In the genomic region with DNA sequence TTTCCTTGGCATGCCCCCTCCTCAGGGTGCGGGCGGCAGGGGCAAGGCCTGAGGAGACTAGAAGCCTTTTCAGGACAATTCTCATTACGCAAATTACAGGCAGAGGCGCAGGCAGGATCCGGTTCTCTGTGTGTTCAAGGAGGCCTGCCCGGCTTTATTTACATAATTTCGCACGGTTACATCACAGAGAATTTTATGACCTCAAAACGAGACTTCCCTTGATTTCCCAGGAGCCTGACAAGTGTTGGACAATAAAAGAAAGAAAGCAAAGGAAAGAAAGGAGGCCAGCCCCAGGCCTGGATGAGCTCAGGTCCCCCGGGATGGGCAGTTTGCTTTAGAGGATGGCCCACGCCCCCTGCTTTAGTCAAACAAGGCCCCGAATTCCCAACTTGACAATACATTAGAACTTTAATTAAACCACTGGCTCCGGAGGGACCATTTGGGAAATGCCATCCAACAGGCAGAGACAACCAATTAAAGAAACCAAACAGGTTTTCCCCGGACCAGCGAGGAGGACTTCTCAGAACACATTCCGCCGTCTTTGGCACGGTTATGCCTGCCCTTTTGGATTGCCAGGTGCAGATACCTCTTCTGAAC, we compare ENCODE assay signal across 21 cellular contexts. TPM values are rescaled to one million over a fixed set of nuclear protein-coding genes. Genes with fewer than 3 reads are reported as not detected.
A peak's percentile ranks its signal among the peaks of the same experiment; 100 is the strongest.
DNase-seq lines count a peak whose midpoint lies in the region; TF ChIP-seq lines count a peak whose summit lies in the region.
"Had no signal": no experiment of that assay in that cellular context is flagged by ENCODE, and none has a peak within 500 bp of the region (broad histone marks: within the 10 kb centered on the region; RNA-seq: fewer than 3 reads in every experiment).

No MANE protein-coding gene starts in this region.

- DNase-seq in NCI-H1436 (lab: John Stamatoyannopoulos, UW) (peak; percentile 73), NCI-H1436 treated with DMSO at 0.1 percent for 48 hours (lab: John Stamatoyannopoulos, UW) (no peak), H7 (peak; percentile 50), neural progenitor cell (ENCODE audit: low spot score) (peak; percentile 40)
- no peak for DNase-seq in activated CD4-positive, alpha-beta memory T cell treated with anti-CD3 and anti-CD28 coated beads for 36 hours
- no peak for DNase-seq in stimulated activated CD4-positive, alpha-beta T cell treated with anti-CD3 and anti-CD28 coated beads, Interleukin-15, amount 100 ng/mL, for 24 hours
- DNase-seq in stimulated activated CD4-positive, alpha-beta T cell treated with anti-CD3 and anti-CD28 coated beads, Interleukin-2, amount 100 ng/mL, for 24 hours = no peak
- DNase-seq: activated gamma-delta T cell; CD4-positive, alpha-beta memory T cell; GF-D8; IMR-90; NCI-H1105 treated with DMSO at 0.1 percent for 48 hours; NCI-H226; stimulated activated CD4-positive, alpha-beta T cell treated with anti-CD3 and anti-CD28 coated beads, Interleukin-4, amount 100 ng/mL, for 24 hours had no signal

- H3F3A ChIP-seq in neural progenitor cell (ENCODE audit: low read depth) = peaks cover 33% of the 10 kb centered on the region

- intact Hi-C loops in activated CD4-positive, alpha-beta memory T cell treated with anti-CD3 and anti-CD28 coated beads for 36 hours (cut with micrococcal nuclease) = loop anchor here (5.0 to 10.0 kb wide), 2 partner anchors 1550 to 1633 kb away; a partner anchor contains a TSS

- no peak overlapping the region for H3K9ac ChIP-seq in neural progenitor cell

- no peak overlapping the region for H3K4me3 Mint-ChIP-seq in neural progenitor cell
- no peak overlapping the region for H3K4me3 Mint-ChIP-seq in activated CD4-positive, alpha-beta memory T cell treated with anti-CD3 and anti-CD28 coated beads for 36 hours
- H3K4me3 Mint-ChIP-seq: natural killer cell treated with Interleukin-12 subunit alpha and Interleukin-12 subunit beta and Interleukin-15 and Interleukin-18, amount 100 ng/mL, for 72 hours had no signal

- peaks cover 13% of the 10 kb centered on the region for H3K4me1 Mint-ChIP-seq in neural progenitor cell
- H3K4me1 Mint-ChIP-seq in activated CD4-positive, alpha-beta memory T cell treated with anti-CD3 and anti-CD28 coated beads for 36 hours (ENCODE audit: low read depth) = peaks cover 28% of the 10 kb centered on the region

- H3K4me1 ChIP-seq in neural progenitor cell = peaks cover 28% of the 10 kb centered on the region

- H3K27ac ChIP-seq in VCaP = peak overlapping the region; percentile 96
- H3K27ac ChIP-seq in neural progenitor cell = no peak overlapping the region
- H3K27ac ChIP-seq: gastroesophageal sphincter, right atrium auricular region had no signal

- CTCF ChIA-PET in activated CD4-positive, alpha-beta memory T cell treated with anti-CD3 and anti-CD28 coated beads for 36 hours (lab: Charles Lee) = no interaction called here

- POLR2A ChIA-PET in activated CD4-positive, alpha-beta memory T cell treated with anti-CD3 and anti-CD28 coated beads for 36 hours (lab: Charles Lee) = no interaction called here

- no peaks in the 10 kb centered on the region for H3K9me3 ChIP-seq in neural progenitor cell (ENCODE audit: low read depth)
- H3K9me3 ChIP-seq: gastroesophageal sphincter, right atrium auricular region had no signal

- H3K36me3 ChIP-seq in H7 (replicated peaks; ENCODE audit: control insufficient read depth, insufficient read depth, low read length) (no peaks in the 10 kb centered on the region), neural progenitor cell (no peaks in the 10 kb centered on the region)
- H3K36me3 ChIP-seq: gastroesophageal sphincter, right atrium auricular region had no signal

- no peaks in the 10 kb centered on the region for H3K79me2 ChIP-seq in neural progenitor cell (ENCODE audit: low read depth)

- no peak for TF ChIP-seq CTCF in VCaP (conservative IDR thresholded peaks at IDR 0.05)
- no peak for TF ChIP-seq CTCF in neural progenitor cell (IDR thresholded peaks at IDR 0.05)

- H3K27me3 Mint-ChIP-seq in neural progenitor cell (ENCODE audit: insufficient read depth, low read depth) = peaks cover 73% of the 10 kb centered on the region
- peaks cover 63% of the 10 kb centered on the region for H3K27me3 Mint-ChIP-seq in activated CD4-positive, alpha-beta memory T cell treated with anti-CD3 and anti-CD28 coated beads for 36 hours

- peaks cover 95% of the 10 kb centered on the region for H3K27me3 ChIP-seq in H7 (ENCODE audit: control insufficient read depth, insufficient read depth, low read length)
- peaks cover 98% of the 10 kb centered on the region for H3K27me3 ChIP-seq in neural progenitor cell

- H4K20me1 ChIP-seq in neural progenitor cell (ENCODE audit: low read depth) = peaks cover 93% of the 10 kb centered on the region

- H3K27ac Mint-ChIP-seq in neural progenitor cell = no peak overlapping the region
- no peak overlapping the region for H3K27ac Mint-ChIP-seq in activated CD4-positive, alpha-beta memory T cell treated with anti-CD3 and anti-CD28 coated beads for 36 hours
- H3K27ac Mint-ChIP-seq: CD4-positive, alpha-beta memory T cell; natural killer cell treated with Interleukin-12 subunit alpha and Interleukin-12 subunit beta and Interleukin-15 and Interleukin-18, amount 100 ng/mL, for 72 hours had no signal

- no peak overlapping the region for H3K4me3 ChIP-seq in H7 (ENCODE audit: insufficient read depth, low read depth, low read length)
- H3K4me3 ChIP-seq in neural progenitor cell = no peak overlapping the region
- H3K4me3 ChIP-seq: gastroesophageal sphincter, right atrium auricular region had no signal

- H2AFZ ChIP-seq in neural progenitor cell (replicated peaks) = no peak overlapping the region

- no peaks in the 10 kb centered on the region for H3K36me3 Mint-ChIP-seq in neural progenitor cell
- no peaks in the 10 kb centered on the region for H3K36me3 Mint-ChIP-seq in activated CD4-positive, alpha-beta memory T cell treated with anti-CD3 and anti-CD28 coated beads for 36 hours
- H3K36me3 Mint-ChIP-seq: natural killer cell treated with Interleukin-12 subunit alpha and Interleukin-12 subunit beta and Interleukin-15 and Interleukin-18, amount 100 ng/mL, for 72 hours had no signal

- no peaks in the 10 kb centered on the region for H3K9me3 Mint-ChIP-seq in neural progenitor cell
- H3K9me3 Mint-ChIP-seq in activated CD4-positive, alpha-beta memory T cell treated with anti-CD3 and anti-CD28 coated beads for 36 hours = no peaks in the 10 kb centered on the region
- H3K9me3 Mint-ChIP-seq: CD4-positive, alpha-beta memory T cell; natural killer cell treated with Interleukin-12 subunit alpha and Interleukin-12 subunit beta and Interleukin-15 and Interleukin-18, amount 100 ng/mL, for 72 hours had no signal

- H3K4me2 ChIP-seq in neural progenitor cell = no peak overlapping the region

RNA-seq across cellular contexts. Expression of a gene that starts 2.9 kb away (rescaled TPM):
- 0.37 and 1.2 TPM in 2 replicates for total RNA-seq in H7 (2014; rRNA removed; shearing (Covaris generic))
- not detected in 2 replicates for total RNA-seq in neural progenitor cell (ENCODE audit: low replicate concordance)
- not detected for total RNA-seq in activated CD4-positive, alpha-beta memory T cell treated with anti-CD3 and anti-CD28 coated beads for 36 hours
- total RNA-seq: CD4-positive, alpha-beta memory T cell; cerebellum; gastroesophageal sphincter; IMR-90; lung microvascular endothelial cell; natural killer cell treated with Interleukin-12 subunit alpha and Interleukin-12 subunit beta and Interleukin-15 and Interleukin-18, amount 100 ng/mL, for 72 hours; right atrium auricular region; urinary bladder had no signal

RNA-seq across cellular contexts. Expression of a gene that starts 58.1 kb away (rescaled TPM):
- total RNA-seq in H7 (2014; rRNA removed; shearing (Covaris generic)) = 12.7 and 25.1 TPM in 2 replicates
- total RNA-seq in neural progenitor cell (ENCODE audit: low replicate concordance) = 10.9 and 18.5 TPM in 2 replicates
- 10 to 100 TPM; 29.2 to 31.3 TPM for total RNA-seq in activated CD4-positive, alpha-beta memory T cell treated with anti-CD3 and anti-CD28 coated beads for 36 hours

Comparison
In these comparisons a context has a peak if more than half of its experiments do, and no peak if none do; other contexts are left out.
1. DNase-seq: peak in NCI-H1436 (single experiment), H7 (single experiment) and neural progenitor cell (single experiment); none in NCI-H1436 treated with DMSO at 0.1 percent for 48 hours (single experiment), activated CD4-positive, alpha-beta memory T cell treated with anti-CD3 and anti-CD28 coated beads for 36 hours (single experiment), stimulated activated CD4-positive, alpha-beta T cell treated with anti-CD3 and anti-CD28 coated beads, Interleukin-15, amount 100 ng/mL, for 24 hours (single experiment) and stimulated activated CD4-positive, alpha-beta T cell treated with anti-CD3 and anti-CD28 coated beads, Interleukin-2, amount 100 ng/mL, for 24 hours (0 of 2).